ENCODE assay signal across 1 cellular context in the genomic region with DNA sequence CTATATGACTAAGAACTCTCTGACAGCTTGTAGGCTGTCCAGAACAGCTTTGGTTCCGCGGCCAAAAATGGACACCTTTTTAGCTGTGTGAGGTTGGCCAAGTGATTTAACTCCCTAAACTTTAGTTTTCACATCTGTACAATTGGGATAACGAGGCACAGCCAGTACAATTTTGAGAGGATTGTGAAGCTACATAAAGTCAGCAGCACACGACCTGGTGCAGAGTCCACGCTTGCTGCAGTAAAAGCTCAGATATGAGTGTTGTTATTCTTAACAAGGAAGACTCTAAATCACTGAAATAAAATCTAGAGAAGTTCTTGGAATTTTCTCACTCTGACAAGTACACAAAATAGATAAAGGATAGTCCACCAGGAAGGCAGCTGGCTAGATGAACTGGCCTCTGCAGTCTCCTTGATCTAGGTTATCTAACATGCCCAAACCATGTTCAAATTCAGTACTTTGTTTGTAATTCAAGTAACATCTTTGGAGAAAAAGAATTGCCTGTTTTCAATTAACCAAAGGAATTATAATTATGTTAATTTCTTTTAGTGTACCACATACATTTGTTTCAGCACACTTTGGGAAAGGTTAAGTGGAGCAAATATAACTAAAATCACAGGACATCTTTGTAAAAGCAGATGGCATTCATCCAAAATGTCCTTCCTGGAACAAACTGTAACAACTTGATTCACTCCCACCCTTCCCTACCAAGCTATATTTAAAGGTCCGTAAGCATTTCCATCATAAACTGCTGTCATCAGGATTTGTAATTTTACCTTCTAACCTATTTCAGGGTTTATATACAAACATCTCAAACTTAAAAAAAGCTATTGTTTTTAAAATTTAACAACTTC.
TF ChIP-seq lines count a peak whose summit lies in the region.

No MANE protein-coding gene starts in this region.

TF ChIP-seq in endothelial cell of umbilical vein, 7 proteins besides CTCF, POLR2A, EP300 and RAD21:
- TF ChIP-seq, protein P1, sequence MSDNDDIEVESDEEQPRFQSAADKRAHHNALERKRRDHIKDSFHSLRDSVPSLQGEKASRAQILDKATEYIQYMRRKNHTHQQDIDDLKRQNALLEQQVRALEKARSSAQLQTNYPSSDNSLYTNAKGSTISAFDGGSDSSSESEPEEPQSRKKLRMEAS (IDR thresholded peaks at IDR 0.05; ENCODE audit: insufficient read depth, insufficient read length) = no peak
- TF ChIP-seq EZH2 (IDR thresholded peaks at IDR 0.05; ENCODE audit: borderline replicate concordance, low read depth, low read length, severe bottlenecking) = no peak
